ENCODE assay signal across 8 cellular contexts in the genomic region with DNA sequence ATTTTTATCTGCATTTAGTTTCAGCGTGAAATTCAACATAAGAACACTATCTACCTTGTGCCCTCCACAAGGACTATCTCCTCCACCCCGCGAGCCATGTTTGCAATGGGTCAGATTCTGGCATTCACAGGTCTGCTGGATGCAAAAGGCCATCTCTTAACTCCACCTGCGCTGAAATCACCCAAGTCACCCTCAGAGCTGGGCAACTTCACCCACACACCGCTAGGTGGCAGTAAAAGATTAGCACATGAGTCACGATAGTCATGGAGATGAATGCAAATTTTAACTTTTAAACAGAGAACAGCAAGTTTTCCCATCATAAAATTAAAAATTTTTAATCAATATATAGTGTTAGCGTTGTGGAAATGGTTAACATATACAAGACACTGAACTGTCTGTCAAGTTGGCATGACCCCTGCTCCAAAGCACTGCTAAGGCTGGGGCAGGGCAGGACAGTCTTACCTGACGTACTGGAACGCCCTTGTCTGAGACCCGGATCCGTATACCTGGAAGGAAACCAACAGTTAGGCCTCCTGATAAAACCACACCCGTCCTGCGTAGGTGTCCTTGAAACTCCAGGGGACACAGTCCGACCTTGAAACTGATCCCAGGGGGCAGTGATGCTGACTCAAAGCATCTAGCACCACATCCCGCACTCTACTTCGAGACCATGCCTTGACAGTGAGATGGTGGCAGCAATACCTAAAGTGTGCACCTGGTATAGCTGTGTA.
DNase-seq lines count a peak whose midpoint lies in the region; ATAC-seq lines count a peak whose summit lies in the region.

No MANE protein-coding gene starts in this region.

- H3K36me3 ChIP-seq in trophoblast cell (ENCODE audit: control insufficient read depth in 1 of 2, insufficient read depth in 2 of 2, low read length in 2 of 2), result peaks cover 15 to 31% of the 10 kb centered on the region in 2 experiments

- H2AK5ac ChIP-seq in trophoblast cell (ENCODE audit: low read length), result no peak overlapping the region

- no peak overlapping the region for H3K4me3 ChIP-seq in trophoblast cell (ENCODE audit: low read depth, low read length)

- H2BK120ac ChIP-seq in trophoblast cell (ENCODE audit: insufficient read depth, low read length, poor library complexity), result no peak overlapping the region

- H3K4me2 ChIP-seq in trophoblast cell (ENCODE audit: low read length), result no peak overlapping the region

- DNase-seq in DMS53 (lab: John Stamatoyannopoulos, UW) (peak; percentile 87), Kasumi-1 (lab: John Stamatoyannopoulos, UW) (peak; percentile 62 to 79), SHP77 (lab: John Stamatoyannopoulos, UW) (peak; percentile 23 to 26), germinal center (ENCODE audit: low spot score) (peak; percentile 67), trophoblast cell (peak; percentile 55 to 93)
- peak in 3 of 4 experiments; percentile 19 to 34 (median 23) for DNase-seq in activated naive CD4-positive, alpha-beta T cell (lab: John Stamatoyannopoulos, UW)

- H4K12ac ChIP-seq in trophoblast cell (ENCODE audit: low read depth, low read length), result no peak overlapping the region

- peaks cover 0 to 2% of the 10 kb centered on the region in 2 experiments for H3K4me1 ChIP-seq in trophoblast cell (ENCODE audit: control insufficient read depth in 1 of 2, insufficient read depth in 2 of 2, low read length in 2 of 2)

- no CpG with 5 or more reads among the region's 16 CpGs for WGBS in trophoblast cell (ENCODE audit: extremely low coverage, insufficient coverage, insufficient read length)

- no peak overlapping the region for H3K18ac ChIP-seq in trophoblast cell (ENCODE audit: low read length)

- H3K27ac ChIP-seq in trophoblast cell (ENCODE audit: low read depth, low read length), result no peak overlapping the region

- H4K91ac ChIP-seq in trophoblast cell (ENCODE audit: low read depth, low read length), result no peak overlapping the region

- H2BK12ac ChIP-seq in trophoblast cell (ENCODE audit: low read length), result no peak overlapping the region

- H3K23ac ChIP-seq in trophoblast cell (ENCODE audit: low read length), result no peak overlapping the region

- no peak overlapping the region for H3K4ac ChIP-seq in trophoblast cell (ENCODE audit: low read depth, low read length)

- no peak overlapping the region for H3K9ac ChIP-seq in trophoblast cell (ENCODE audit: low read length)

- no peaks in the 10 kb centered on the region for H3K79me2 ChIP-seq in trophoblast cell (ENCODE audit: control insufficient read depth, insufficient read depth, low read length, poor library complexity)

- peak; percentile 49 for ATAC-seq in GM21515 (IDR thresholded peaks at IDR 0.05; ENCODE audit: unreplicated experiment)
- no peak for ATAC-seq in HG02763 (IDR thresholded peaks at IDR 0.05; ENCODE audit: unreplicated experiment)

- no peak overlapping the region for H4K8ac ChIP-seq in trophoblast cell (ENCODE audit: low read depth, low read length)

- no peak overlapping the region for H2BK5ac ChIP-seq in trophoblast cell (ENCODE audit: low read depth, low read length, poor library complexity)

- no peak overlapping the region for H2AFZ ChIP-seq in trophoblast cell (ENCODE audit: insufficient read depth, low read length, poor library complexity)

- H3K14ac ChIP-seq in trophoblast cell (ENCODE audit: low read length), result no peak overlapping the region

- H3K27me3 ChIP-seq in trophoblast cell (ENCODE audit: insufficient read depth, low read length), result no peaks in the 10 kb centered on the region

- H3K9me3 ChIP-seq in trophoblast cell (ENCODE audit: insufficient read depth, low read depth, low read length), result no peaks in the 10 kb centered on the region

- no peaks in the 10 kb centered on the region for H3K79me1 ChIP-seq in trophoblast cell (ENCODE audit: low read length)

Comparison
In these comparisons a context has a peak if more than half of its experiments do, and no peak if none do; other contexts are left out.
1. DNase-seq: peak in every context shown above with its lines; median percentile 87 in DMS53; 74 in trophoblast cell; 70 in Kasumi-1; 67 in germinal center; 24 in SHP77; 23 in activated naive CD4-positive, alpha-beta T cell.